Comparison of ENCODE assay signal across 20 cellular contexts in the genomic region with DNA sequence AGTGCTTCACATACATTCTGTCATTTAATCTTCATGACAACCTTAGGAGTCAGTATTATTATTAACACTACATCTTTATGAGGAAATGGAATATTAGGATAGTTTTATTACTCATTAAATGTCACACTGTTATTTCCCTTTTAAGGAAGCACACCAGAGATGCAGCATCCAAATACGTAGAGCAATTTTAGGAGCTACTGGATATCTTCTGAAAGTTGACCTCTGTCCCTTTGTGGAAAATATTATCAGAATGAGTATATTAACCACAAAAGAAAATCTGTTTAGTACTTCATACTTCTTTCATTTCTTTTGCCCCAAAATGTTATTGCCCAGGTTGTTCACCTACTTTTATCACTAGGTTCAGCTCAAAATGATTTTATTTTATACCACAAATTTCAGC.
DNase-seq lines count a peak whose midpoint lies in the region; FAIRE-seq and TF ChIP-seq lines count a peak whose summit lies in the region.
"Had no signal": no experiment of that assay in that cellular context is flagged by ENCODE, and none has a peak within 500 bp of the region (broad histone marks: within the 10 kb centered on the region; RNA-seq: fewer than 3 reads in every experiment).

No MANE protein-coding gene starts in this region.

- H3K79me2 ChIP-seq in mammary epithelial cell (ENCODE audit: insufficient read depth, low read length) = no peaks in the 10 kb centered on the region
- H3K79me2 ChIP-seq in astrocyte (ENCODE audit: insufficient read depth, low read length) = no peaks in the 10 kb centered on the region

- H3K9ac ChIP-seq in mammary epithelial cell (ENCODE audit: insufficient read depth, low read length) = no peak overlapping the region
- H3K9ac ChIP-seq in astrocyte (ENCODE audit: low read length) = no peak overlapping the region

- H3K4me1 Mint-ChIP-seq in MCF 10A (ENCODE audit: insufficient read depth, unreplicated experiment) (peaks cover 12% of the 10 kb centered on the region), astrocyte (ENCODE audit: low read depth, unreplicated experiment) (peaks cover 24% of the 10 kb centered on the region)
- H3K4me1 Mint-ChIP-seq: CD4-positive, alpha-beta memory T cell had no signal

- in situ Hi-C loops in mammary epithelial cell (cut with MboI; ENCODE audit: low sequenced_read_pairs in 2 of 2) = no loop called here

- H3K9me3 Mint-ChIP-seq in MCF 10A (ENCODE audit: unreplicated experiment) (no peaks in the 10 kb centered on the region), astrocyte (ENCODE audit: unreplicated experiment) (no peaks in the 10 kb centered on the region)
- H3K9me3 Mint-ChIP-seq: H9 had no signal

- intact Hi-C loops in MCF 10A (cut with micrococcal nuclease) (no loop called here), mammary epithelial cell (cut with micrococcal nuclease) (no loop called here)

- no peak overlapping the region for H3K27ac ChIP-seq in mammary epithelial cell (ENCODE audit: insufficient read depth, low read depth, low read length)
- H3K27ac ChIP-seq in astrocyte (ENCODE audit: low read depth, low read length) = no peak overlapping the region
- H3K27ac ChIP-seq: 22Rv1, A549, C4-2B had no signal

- H2AFZ ChIP-seq in mammary epithelial cell (ENCODE audit: low read depth, low read length) = no peak overlapping the region
- H2AFZ ChIP-seq in astrocyte (ENCODE audit: low read depth, low read length) = no peak overlapping the region

- TF ChIP-seq CTCF in MCF 10A (IDR thresholded peaks at IDR 0.05; ENCODE audit: unreplicated experiment) (no peak), mammary epithelial cell (conservative IDR thresholded peaks at IDR 0.05 in 1 of 2, IDR thresholded peaks at IDR 0.05 in 1 of 2; ENCODE audit: extremely low read depth in 1 of 2, insufficient read depth in 1 of 2, low read depth in 1 of 2, low read length in 2 of 2) (no peak), astrocyte (IDR thresholded peaks at IDR 0.05; ENCODE audit: insufficient read depth, low read depth, low read length) (no peak)

- dilution Hi-C loops in mammary epithelial cell (cut with HindIII; ENCODE audit: low sequenced_read_pairs) = no loop called here

- no peak overlapping the region for H3K4me3 ChIP-seq in mammary epithelial cell (replicated peaks in 1 of 3; ENCODE audit: insufficient read depth in 1 of 3, low read depth in 2 of 3, low read length in 3 of 3)
- H3K4me3 ChIP-seq in astrocyte (ENCODE audit: insufficient read depth, low read depth, low read length) = no peak overlapping the region
- H3K4me3 ChIP-seq: A549, K562 had no signal

- CTCF ChIA-PET in MCF 10A (lab: Yijun Ruan, JAX) = no interaction called here
- CTCF ChIA-PET in mammary epithelial cell (lab: Charles Lee; ENCODE audit: low non-redundant PET) = no interaction called here

- BruUV-seq in MCF 10A (replicated peaks; lab: Mats Ljungman, UMichigan) (no TSS peak), mammary epithelial cell (replicated peaks; lab: Mats Ljungman, UMichigan) (no TSS peak)

- H3K4me1 ChIP-seq in mammary epithelial cell (ENCODE audit: insufficient read depth, low read length) = no peaks in the 10 kb centered on the region
- peaks cover 30% of the 10 kb centered on the region for H3K4me1 ChIP-seq in astrocyte (ENCODE audit: insufficient read depth, low read length)
- H3K4me1 ChIP-seq: A549 had no signal

- POLR2A ChIA-PET in MCF 10A (lab: Yijun Ruan, JAX) = no interaction called here

- H4K20me1 ChIP-seq in mammary epithelial cell (ENCODE audit: insufficient read depth, low read length) = no peaks in the 10 kb centered on the region
- no peaks in the 10 kb centered on the region for H4K20me1 ChIP-seq in astrocyte (ENCODE audit: insufficient read depth, low read length)

- H3K9me3 ChIP-seq in mammary epithelial cell (replicated peaks; ENCODE audit: insufficient read depth, low read length) (no peaks in the 10 kb centered on the region), astrocyte (ENCODE audit: insufficient read depth, low read depth, low read length) (no peaks in the 10 kb centered on the region)
- H3K9me3 ChIP-seq: A549 had no signal

- FAIRE-seq in astrocyte (lab: Jason Lieb, UNC) = no peak
- FAIRE-seq: A549, G401.6, GM12891, K562 had no signal

- 80% methylated on average over 1 of the region's 1 CpG for WGBS in mammary epithelial cell (ENCODE audit: low coverage, missing lambda C conversion rate)

- H3K4me2 ChIP-seq in mammary epithelial cell (ENCODE audit: insufficient read depth, low read depth, low read length) (no peak overlapping the region), astrocyte (ENCODE audit: low read length) (peak overlapping the region; percentile 14)
- H3K4me2 ChIP-seq: A549 had no signal

- H3K27me3 Mint-ChIP-seq in MCF 10A (ENCODE audit: insufficient read depth, unreplicated experiment) (no peaks in the 10 kb centered on the region), astrocyte (ENCODE audit: low read depth, unreplicated experiment) (peaks cover 4% of the 10 kb centered on the region)

- H3K27ac Mint-ChIP-seq in MCF 10A (ENCODE audit: low read depth, unreplicated experiment) (peak overlapping the region; percentile 16), astrocyte (ENCODE audit: unreplicated experiment) (no peak overlapping the region)
- H3K27ac Mint-ChIP-seq: CD4-positive, alpha-beta memory T cell; H9 had no signal

- no peaks in the 10 kb centered on the region for H3K36me3 ChIP-seq in mammary epithelial cell (ENCODE audit: insufficient read depth, low read length)
- no peaks in the 10 kb centered on the region for H3K36me3 ChIP-seq in astrocyte (ENCODE audit: insufficient read depth, low read length)

- H3K4me3 Mint-ChIP-seq in MCF 10A (ENCODE audit: unreplicated experiment) (no peak overlapping the region), astrocyte (ENCODE audit: unreplicated experiment) (no peak overlapping the region)
- H3K4me3 Mint-ChIP-seq: CD4-positive, alpha-beta memory T cell; H9 had no signal

- no peak for DNase-seq in MCF 10A (ENCODE audit: unreplicated experiment)
- no peak for DNase-seq in mammary epithelial cell
- peak; percentile 8 for DNase-seq in HS-27A (ENCODE audit: low read depth)
- no peak for DNase-seq in astrocyte (ENCODE audit: low read depth)
- DNase-seq in NCI-H2171 (lab: John Stamatoyannopoulos, UW) = no peak
- DNase-seq in UCSD-AML1 (lab: John Stamatoyannopoulos, UW; ENCODE audit: unreplicated experiment) = no peak
- no peak for DNase-seq in NCI-H2196 treated with DMSO at 0.1 percent for 48 hours (lab: John Stamatoyannopoulos, UW; ENCODE audit: unreplicated experiment)
- no peak for DNase-seq in H4 (ENCODE audit: low spot score)
- DNase-seq: AML-193; CD4-positive, alpha-beta memory T cell; DMS153; DMS79; GOT3; H9 had no signal

- no peaks in the 10 kb centered on the region for H3K27me3 ChIP-seq in mammary epithelial cell (ENCODE audit: insufficient read depth, low read length)
- no peaks in the 10 kb centered on the region for H3K27me3 ChIP-seq in astrocyte (ENCODE audit: insufficient read depth, low read length)

- peaks cover 6% of the 10 kb centered on the region for H3K36me3 Mint-ChIP-seq in MCF 10A (ENCODE audit: insufficient read depth, unreplicated experiment)
- no peaks in the 10 kb centered on the region for H3K36me3 Mint-ChIP-seq in astrocyte (ENCODE audit: low read depth, unreplicated experiment)
- H3K36me3 Mint-ChIP-seq: CD4-positive, alpha-beta memory T cell had no signal
